ENCODE assay signal across 1 cellular context in genomic region chr16:84595052-84595481, GRCh38.
A peak's percentile ranks its signal among the peaks of the same experiment; 100 is the strongest.
TF ChIP-seq lines count a peak whose summit lies in the region.

No MANE protein-coding gene starts in this region.

TF ChIP-seq in GM12878, 131 proteins besides CTCF, POLR2A, EP300 and RAD21 (continued from another document):
- TF ChIP-seq E4F1 (IDR thresholded peaks at IDR 0.05; ENCODE audit: borderline replicate concordance, partially characterized antibody) (no peak), TAF1 (IDR thresholded peaks at IDR 0.05; ENCODE audit: borderline replicate concordance, low read depth, low read length) (0 out of 2 replicates have a peak, but pooled peaks have one; percentile 11), HDAC6 (IDR thresholded peaks at IDR 0.05; ENCODE audit: unreplicated experiment) (no peak), ZNF687 (IDR thresholded peaks at IDR 0.05) (peak; percentile 54; the same call in 1 of the 2 replicates), RELB (IDR thresholded peaks at IDR 0.05; ENCODE audit: low read depth) (no peak), HCFC1 (IDR thresholded peaks at IDR 0.05; ENCODE audit: low read length) (no peak), POLR2AphosphoS2 (IDR thresholded peaks at IDR 0.05; ENCODE audit: low read depth, low read length) (0 out of 2 replicates have a peak, but pooled peaks have one; percentile 25), CBX3 (IDR thresholded peaks at IDR 0.05; ENCODE audit: borderline replicate concordance, low read depth) (no peak), REST (IDR thresholded peaks at IDR 0.05; ENCODE audit: low read depth, low read length) (no peak), STAT1 (conservative IDR thresholded peaks at IDR 0.05) (0 out of 2 replicates have a peak, but pooled peaks have one; percentile 34), MTA2 (IDR thresholded peaks at IDR 0.05; ENCODE audit: low read depth) (no peak), MTA3 (IDR thresholded peaks at IDR 0.05; ENCODE audit: borderline replicate concordance, low read length) (no peak), NFXL1 (IDR thresholded peaks at IDR 0.05; ENCODE audit: borderline replicate concordance) (no peak), POLR2AphosphoS5 (IDR thresholded peaks at IDR 0.05; ENCODE audit: low read length) (peak; percentile 8; the same call in 1 of the 2 replicates), BCLAF1 (IDR thresholded peaks at IDR 0.05) (no peak), TCF3 (IDR thresholded peaks at IDR 0.05; ENCODE audit: borderline replicate concordance, insufficient read depth, low read depth, low read length) (no peak), ZNF592 (IDR thresholded peaks at IDR 0.05) (no peak), YBX1 (IDR thresholded peaks at IDR 0.05) (no peak), POU2F2 (IDR thresholded peaks at IDR 0.05; ENCODE audit: borderline replicate concordance, low read depth, low read length) (no peak; the same call in 2 of the 3 replicates), NBN (IDR thresholded peaks at IDR 0.05) (no peak), HDGF (IDR thresholded peaks at IDR 0.05) (no peak), SKIL (IDR thresholded peaks at IDR 0.05; ENCODE audit: low read depth, poor library complexity, severe bottlenecking) (no peak), RUNX3 (IDR thresholded peaks at IDR 0.05; ENCODE audit: low read length) (no peak), NFYA (IDR thresholded peaks at IDR 0.05; ENCODE audit: borderline replicate concordance, low read depth, low read length) (no peak), SMARCA5 (IDR thresholded peaks at IDR 0.05) (no peak), MEF2B (IDR thresholded peaks at IDR 0.05; ENCODE audit: partially characterized antibody, poor library complexity, severe bottlenecking) (no peak), FOXK2 (IDR thresholded peaks at IDR 0.05) (no peak), RELA (IDR thresholded peaks at IDR 0.05; ENCODE audit: borderline replicate concordance, partially characterized antibody) (no peak), BHLHE40 (IDR thresholded peaks at IDR 0.05; ENCODE audit: borderline replicate concordance in 1 of 2, low read depth in 2 of 2, low read length in 1 of 2) (0 out of 4 replicates have a peak, but pooled peaks have one; percentile 5 to 18), FOS (IDR thresholded peaks at IDR 0.05; ENCODE audit: borderline replicate concordance, extremely low read depth, insufficient read length) (no peak), MLLT1 (IDR thresholded peaks at IDR 0.05) (peak; percentile 45), KDM1A (IDR thresholded peaks at IDR 0.05; ENCODE audit: borderline replicate concordance) (no peak), CHD2 (IDR thresholded peaks at IDR 0.05; ENCODE audit: borderline replicate concordance, low read depth, low read length) (no peak), JUNB (IDR thresholded peaks at IDR 0.05) (no peak), BCL11A (IDR thresholded peaks at IDR 0.05; ENCODE audit: low read depth, low read length) (no peak)
